ENCODE assay signal across 8 cellular contexts in the genomic region with DNA sequence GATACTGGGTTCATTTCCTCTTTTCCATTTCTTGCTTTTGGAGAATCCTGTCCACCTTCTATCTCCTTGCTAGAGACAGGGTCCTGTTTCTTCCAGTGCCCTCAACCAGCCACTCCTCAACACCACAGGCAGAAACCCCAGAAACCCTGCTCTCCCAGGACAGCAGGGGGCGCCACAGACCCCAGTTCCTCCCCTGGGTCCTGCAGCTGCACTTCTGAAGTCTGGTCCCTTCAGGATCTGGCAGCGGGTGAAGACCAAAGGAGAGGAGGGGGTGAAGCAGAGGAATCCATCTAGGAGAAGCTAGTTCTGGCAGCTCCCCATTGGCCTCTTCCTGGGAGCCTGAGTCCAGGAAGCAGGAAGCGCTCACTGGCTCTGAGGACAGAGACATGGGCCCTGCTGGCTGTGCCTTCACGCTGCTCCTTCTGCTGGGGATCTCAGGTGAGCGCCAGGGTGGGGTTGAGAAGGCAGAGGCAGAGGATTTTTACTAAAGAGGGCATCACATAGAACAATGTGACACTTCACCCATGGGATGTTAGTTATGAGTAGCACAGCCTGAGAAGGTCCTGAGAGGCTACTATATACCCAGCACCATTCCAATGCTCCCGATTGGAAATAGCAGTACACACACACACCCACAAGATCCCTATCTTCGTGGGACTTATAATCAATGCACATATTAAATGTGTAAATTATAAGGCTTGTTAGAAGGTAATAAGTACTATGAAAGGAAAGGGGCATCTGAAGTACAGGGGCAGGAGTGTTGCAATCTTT. TPM values are rescaled to one million over a fixed set of nuclear protein-coding genes. Genes with fewer than 3 reads are reported as not detected.
DNase-seq lines count a peak whose midpoint lies in the region; ATAC-seq and TF ChIP-seq lines count a peak whose summit lies in the region.

Gene PRSS48 (plus strand): TSS at position 375 of the 771 bp plus-strand sequence. CDS start 12 bp downstream, at position 387.

- no peaks in the 10 kb centered on the region for H3K79me2 ChIP-seq in MM.1S (ENCODE audit: low read length)

- H3K9me3 Mint-ChIP-seq in CD14-positive monocyte (no peaks in the 10 kb centered on the region), endodermal cell (no peaks in the 10 kb centered on the region), mesothelial cell of epicardium (no peaks in the 10 kb centered on the region)
- H3K9me3 Mint-ChIP-seq in activated CD4-positive, alpha-beta T cell treated with anti-CD3 and anti-CD28 coated beads for 36 hours (ENCODE audit: low read depth), result no peaks in the 10 kb centered on the region
- H3K9me3 Mint-ChIP-seq in stimulated activated naive CD8-positive, alpha-beta T cell treated with anti-CD3 and anti-CD28 coated beads, Interleukin-15, amount 100 ng/mL, for 72 hours, result no peaks in the 10 kb centered on the region

- H3F3A ChIP-seq in MM.1S (ENCODE audit: insufficient read depth, low read length), result no peaks in the 10 kb centered on the region

- H3K4me3 ChIP-seq in MM.1S (ENCODE audit: low read length), result no peak within 1 kb of the TSS
- H3K4me3 ChIP-seq in endodermal cell (ENCODE audit: low read length), result no peak within 1 kb of the TSS

- no peak within 1 kb of the TSS for H3K27ac ChIP-seq in MM.1S (ENCODE audit: low read length)
- no peak within 1 kb of the TSS for H3K27ac ChIP-seq in endodermal cell (ENCODE audit: low read depth, low read length)

- no peaks in the 10 kb centered on the region for H3K36me3 Mint-ChIP-seq in CD14-positive monocyte
- no peaks in the 10 kb centered on the region for H3K36me3 Mint-ChIP-seq in activated CD4-positive, alpha-beta T cell treated with anti-CD3 and anti-CD28 coated beads for 36 hours (ENCODE audit: low read depth)
- peaks cover 4% of the 10 kb centered on the region for H3K36me3 Mint-ChIP-seq in endodermal cell (ENCODE audit: low read depth)
- H3K36me3 Mint-ChIP-seq in mesothelial cell of epicardium, result no peaks in the 10 kb centered on the region

- H3K4me1 Mint-ChIP-seq in CD14-positive monocyte (no peaks in the 10 kb centered on the region), endodermal cell (peaks cover 12% of the 10 kb centered on the region), mesothelial cell of epicardium (peaks cover 7% of the 10 kb centered on the region)
- no peaks in the 10 kb centered on the region for H3K4me1 Mint-ChIP-seq in activated CD4-positive, alpha-beta T cell treated with anti-CD3 and anti-CD28 coated beads for 36 hours
- no peaks in the 10 kb centered on the region for H3K4me1 Mint-ChIP-seq in stimulated activated naive CD8-positive, alpha-beta T cell treated with anti-CD3 and anti-CD28 coated beads, Interleukin-15, amount 100 ng/mL, for 72 hours

- CTCF ChIA-PET in activated CD4-positive, alpha-beta T cell treated with anti-CD3 and anti-CD28 coated beads for 36 hours (lab: Charles Lee), result interaction anchor here (0.6 to 2.0 kb wide), 17 partner anchors 9 to 267 kb away, joined by 3 to 8 read pairs (median 4); no protein-coding TSS in a partner anchor

- H4K20me1 ChIP-seq in MM.1S (ENCODE audit: insufficient read depth, low read length), result no peaks in the 10 kb centered on the region

- no peaks in the 10 kb centered on the region for H3K27me3 ChIP-seq in MM.1S (replicated peaks; ENCODE audit: insufficient read depth, low read length)
- H3K27me3 ChIP-seq in endodermal cell (ENCODE audit: control insufficient read depth, insufficient read depth, low read length, poor library complexity, severe bottlenecking), result no peaks in the 10 kb centered on the region

- H3K9me2 ChIP-seq in MM.1S (replicated peaks; ENCODE audit: insufficient read depth, low read length), result no peaks in the 10 kb centered on the region

- no peak within 1 kb of the TSS for H3K4me3 Mint-ChIP-seq in CD14-positive monocyte
- H3K4me3 Mint-ChIP-seq in activated CD4-positive, alpha-beta T cell treated with anti-CD3 and anti-CD28 coated beads for 36 hours, result no peak within 1 kb of the TSS
- no peak within 1 kb of the TSS for H3K4me3 Mint-ChIP-seq in endodermal cell
- H3K4me3 Mint-ChIP-seq in mesothelial cell of epicardium, result no peak within 1 kb of the TSS
- H3K4me3 Mint-ChIP-seq in stimulated activated naive CD8-positive, alpha-beta T cell treated with anti-CD3 and anti-CD28 coated beads, Interleukin-15, amount 100 ng/mL, for 72 hours, result no peak within 1 kb of the TSS

- POLR2A ChIA-PET in activated CD4-positive, alpha-beta T cell treated with anti-CD3 and anti-CD28 coated beads for 36 hours (lab: Charles Lee), result interaction anchor here (0.8 kb wide), 1 partner anchor 41 kb away, joined by 4 read pairs; no protein-coding TSS in a partner anchor

- no peak within 1 kb of the TSS for H3K9ac ChIP-seq in MM.1S (ENCODE audit: low read length)
- H3K9ac ChIP-seq in endodermal cell (ENCODE audit: extremely low read depth, low read length, poor library complexity, severe bottlenecking), result no peak within 1 kb of the TSS

- H3K9me3 ChIP-seq in MM.1S (replicated peaks; ENCODE audit: insufficient read depth, low read length) (no peaks in the 10 kb centered on the region), endodermal cell (ENCODE audit: control insufficient read depth, low read length) (no peaks in the 10 kb centered on the region)

- TF ChIP-seq CTCF in CD14-positive monocyte (IDR thresholded peaks at IDR 0.05) (peak; percentile 43), MM.1S (IDR thresholded peaks at IDR 0.05; ENCODE audit: low read length) (peak; percentile 89), endodermal cell (conservative IDR thresholded peaks at IDR 0.05) (peak; percentile 97), mesothelial cell of epicardium (IDR thresholded peaks at IDR 0.05; ENCODE audit: unreplicated experiment) (peak; percentile 53)

- no peaks in the 10 kb centered on the region for H3K36me3 ChIP-seq in MM.1S (replicated peaks; ENCODE audit: insufficient read depth, low read length)
- H3K36me3 ChIP-seq in endodermal cell (ENCODE audit: control insufficient read depth, insufficient read depth, low read length), result peaks cover 5% of the 10 kb centered on the region

- no peak within 1 kb of the TSS for H2AFZ ChIP-seq in MM.1S (ENCODE audit: low read length)

- DNase-seq in CD14-positive monocyte (ENCODE audit: low spot score) (no peak), MM.1S (peak; percentile 58), endodermal cell (peak; percentile 97), mesothelial cell of epicardium (ENCODE audit: low spot score in 2 of 2, unreplicated experiment in 2 of 2) (peak; percentile 44 to 76), NCI-H2171 (lab: John Stamatoyannopoulos, UW) (no peak)
- peak; percentile 79 for DNase-seq in activated CD4-positive, alpha-beta T cell treated with anti-CD3 and anti-CD28 coated beads for 36 hours
- DNase-seq in stimulated activated naive CD8-positive, alpha-beta T cell treated with anti-CD3 and anti-CD28 coated beads, Interleukin-15, amount 100 ng/mL, for 72 hours, result peak; percentile 48 to 50

- 68 to 90% methylated on average over 2 to 7 of the region's 7 CpGs for WGBS in endodermal cell (ENCODE audit: insufficient coverage in 1 of 2, insufficient read length in 1 of 2), 2 experiments

- no peak within 1 kb of the TSS for H3K4me2 ChIP-seq in MM.1S (ENCODE audit: low read depth, low read length)

- H3K27ac Mint-ChIP-seq in CD14-positive monocyte (peak within 1 kb of the TSS in 1 of 7 donors; percentile 7), endodermal cell (peak within 1 kb of the TSS; percentile 23), mesothelial cell of epicardium (no peak within 1 kb of the TSS)
- H3K27ac Mint-ChIP-seq in activated CD4-positive, alpha-beta T cell treated with anti-CD3 and anti-CD28 coated beads for 36 hours, result no peak within 1 kb of the TSS
- H3K27ac Mint-ChIP-seq in stimulated activated naive CD8-positive, alpha-beta T cell treated with anti-CD3 and anti-CD28 coated beads, Interleukin-15, amount 100 ng/mL, for 72 hours, result no peak within 1 kb of the TSS

- peak; percentile 73 for ATAC-seq in GM19351 (IDR thresholded peaks at IDR 0.05; ENCODE audit: unreplicated experiment)
- peak; percentile 55 for ATAC-seq in activated CD4-positive, alpha-beta T cell treated with anti-CD3 and anti-CD28 coated beads for 36 hours
- ATAC-seq in stimulated activated naive CD8-positive, alpha-beta T cell treated with anti-CD3 and anti-CD28 coated beads, Interleukin-15, amount 100 ng/mL, for 72 hours, result peak; percentile 61

- intact Hi-C loops in CD14-positive monocyte (cut with micrococcal nuclease), result no loop called here
- intact Hi-C loops in activated CD4-positive, alpha-beta T cell treated with anti-CD3 and anti-CD28 coated beads for 36 hours (cut with DNase I, micrococcal nuclease), result loop anchor here (1.0 to 5.0 kb wide), 4 partner anchors 80 to 334 kb away; no protein-coding TSS in a partner anchor

- H3K4me1 ChIP-seq in MM.1S (ENCODE audit: low read length) (no peaks in the 10 kb centered on the region), endodermal cell (ENCODE audit: control insufficient read depth, insufficient read depth, low read length) (no peaks in the 10 kb centered on the region)

- peaks cover 3 to 7% (median 5%) of the 10 kb centered on the region in 3 donors for H3K27me3 Mint-ChIP-seq in CD14-positive monocyte (ENCODE audit: low read depth in 3 of 3)
- peaks cover 3% of the 10 kb centered on the region for H3K27me3 Mint-ChIP-seq in activated CD4-positive, alpha-beta T cell treated with anti-CD3 and anti-CD28 coated beads for 36 hours
- no peaks in the 10 kb centered on the region for H3K27me3 Mint-ChIP-seq in endodermal cell (ENCODE audit: insufficient read depth)
- H3K27me3 Mint-ChIP-seq in mesothelial cell of epicardium (ENCODE audit: low read depth), result no peaks in the 10 kb centered on the region
- peaks cover 20% of the 10 kb centered on the region for H3K27me3 Mint-ChIP-seq in stimulated activated naive CD8-positive, alpha-beta T cell treated with anti-CD3 and anti-CD28 coated beads, Interleukin-15, amount 100 ng/mL, for 72 hours

RNA-seq across cellular contexts. Expression of gene PRSS48, which starts in this region (rescaled TPM):
- polyA plus RNA-seq in CD14-positive monocyte, result not detected
- total RNA-seq in activated CD4-positive, alpha-beta T cell treated with anti-CD3 and anti-CD28 coated beads for 36 hours, result not detected
- not detected for total RNA-seq in endodermal cell
- not detected for polyA plus RNA-seq in endodermal cell (2013, experiment 1 of 2)
- not detected for polyA plus RNA-seq in endodermal cell (2013, experiment 2 of 2)
- total RNA-seq in mesothelial cell of epicardium, result not detected in 3 replicates

Comparison
In these comparisons a context has a peak if more than half of its experiments do, and no peak if none do; other contexts are left out.
1. Peak in DNase-seq and ATAC-seq in activated CD4-positive, alpha-beta T cell treated with anti-CD3 and anti-CD28 coated beads for 36 hours; RNA of the gene not detected or under 1 TPM.
2. Peak in DNase-seq in endodermal cell; RNA of the gene not detected or under 1 TPM.
3. Peak in DNase-seq in mesothelial cell of epicardium; RNA of the gene not detected or under 1 TPM.
4. DNase-seq: peak in MM.1S (single experiment) and stimulated activated naive CD8-positive, alpha-beta T cell treated with anti-CD3 and anti-CD28 coated beads, Interleukin-15, amount 100 ng/mL, for 72 hours (2 of 2); none in CD14-positive monocyte (single experiment) and NCI-H2171 (single experiment).
5. CTCF ChIP-seq: peak in every context shown above with its lines; median percentile 97 in endodermal cell; 89 in MM.1S; 53 in mesothelial cell of epicardium; 43 in CD14-positive monocyte.
6. intact Hi-C loops: an anchor here in activated CD4-positive, alpha-beta T cell treated with anti-CD3 and anti-CD28 coated beads for 36 hours (1.0 to 5.0 kb wide); none called in CD14-positive monocyte.
7. Peak in every context shown above with its lines, with median percentiles within 50 percentile points of each other: ATAC-seq.